36 cellular contexts compared by ENCODE assay signal in the genomic region with DNA sequence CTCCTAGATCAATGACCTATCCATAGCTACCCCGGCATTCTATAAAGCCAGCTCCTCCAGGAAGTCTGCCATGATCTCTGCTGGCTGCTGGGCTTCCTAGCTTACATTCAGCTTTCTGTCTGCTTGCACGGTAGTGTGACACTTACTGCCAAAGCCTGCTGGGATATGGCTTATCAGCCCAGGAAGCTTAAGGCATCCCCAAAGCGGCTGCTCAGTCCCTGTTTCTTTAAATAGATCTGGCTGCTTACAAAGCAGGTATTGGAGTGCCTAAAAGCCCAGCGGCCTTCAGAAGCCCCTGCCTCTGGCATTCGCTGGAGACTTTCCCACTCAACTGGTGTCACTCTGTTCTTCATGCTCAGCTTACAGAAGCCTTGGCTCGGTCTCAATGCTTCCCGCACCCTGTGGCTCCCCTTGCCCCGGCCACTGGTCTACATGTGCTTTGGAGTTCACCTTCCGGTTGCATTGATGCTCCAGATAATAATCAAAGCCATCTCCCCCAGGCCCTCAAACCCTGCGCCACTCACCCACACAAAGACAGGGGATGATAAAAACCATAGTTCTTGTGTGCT. TPM values are rescaled to one million over a fixed set of nuclear protein-coding genes. Genes with fewer than 3 reads are reported as not detected.
DNase-seq lines count a peak whose midpoint lies in the region; ATAC-seq, FAIRE-seq and TF ChIP-seq lines count a peak whose summit lies in the region.
"Had no signal": no experiment of that assay in that cellular context is flagged by ENCODE, and none has a peak within 500 bp of the region (broad histone marks: within the 10 kb centered on the region; RNA-seq: fewer than 3 reads in every experiment).

No MANE protein-coding gene starts in this region.

- H3K27ac ChIP-seq in A549 (no peak overlapping the region), IMR-90 (ENCODE audit: insufficient read depth, low read length) (no peak overlapping the region), mesendoderm (ENCODE audit: low read depth, low read length) (no peak overlapping the region)
- H3K27ac ChIP-seq: BLaER1 treated with 17β-estradiol and CSF1 and Interleukin-3, amounts not matched to agents 10 nM and 100 nM; breast epithelium; colonic mucosa; PC-9; tibial nerve had no signal

- TF ChIP-seq POLR2A in A549 (IDR thresholded peaks at IDR 0.05; ENCODE audit: low read length) (no peak), IMR-90 (IDR thresholded peaks at IDR 0.05; ENCODE audit: low read depth, low read length) (no peak)

- no peak overlapping the region for H3K18ac ChIP-seq in IMR-90 (ENCODE audit: low read depth, low read length)
- no peak overlapping the region for H3K18ac ChIP-seq in mesendoderm (ENCODE audit: low read length)

- no peak for FAIRE-seq in A549 (lab: Jason Lieb, UNC)

- H2BK5ac ChIP-seq in IMR-90 (ENCODE audit: low read depth, low read length, poor library complexity, severe bottlenecking) (no peak overlapping the region), mesendoderm (ENCODE audit: low read length) (no peak overlapping the region)

- H3K36me3 Mint-ChIP-seq in osteocyte (ENCODE audit: unreplicated experiment) (no peaks in the 10 kb centered on the region), T-helper 17 cell (ENCODE audit: low read depth) (no peaks in the 10 kb centered on the region)
- H3K36me3 Mint-ChIP-seq: activated CD4-positive, alpha-beta memory T cell treated with anti-CD3 and anti-CD28 coated beads for 36 hours; naive B cell had no signal

- H3K27me3 Mint-ChIP-seq in osteocyte (ENCODE audit: unreplicated experiment) (peaks cover 21% of the 10 kb centered on the region), T-helper 17 cell (no peaks in the 10 kb centered on the region)
- H3K27me3 Mint-ChIP-seq: naive B cell had no signal

- no peak overlapping the region for H3K23ac ChIP-seq in IMR-90 (ENCODE audit: low read depth, low read length)
- no peak overlapping the region for H3K23ac ChIP-seq in mesendoderm (ENCODE audit: low read length)

- no peak overlapping the region for H2AK9ac ChIP-seq in IMR-90 (replicated peaks; ENCODE audit: low read depth, low read length, poor library complexity)

- no peak overlapping the region for H3K4me3 Mint-ChIP-seq in osteocyte (ENCODE audit: unreplicated experiment)
- H3K4me3 Mint-ChIP-seq in T-helper 17 cell = no peak overlapping the region
- H3K4me3 Mint-ChIP-seq: activated CD4-positive, alpha-beta memory T cell treated with anti-CD3 and anti-CD28 coated beads for 36 hours had no signal

- H3K9me3 ChIP-seq in A549 (no peaks in the 10 kb centered on the region), IMR-90 (ENCODE audit: control insufficient read depth, insufficient read depth, low read length) (no peaks in the 10 kb centered on the region), T-helper 17 cell (ENCODE audit: control insufficient read depth, low read length, poor library complexity, severe bottlenecking) (no peaks in the 10 kb centered on the region)
- H3K9me3 ChIP-seq: BLaER1 treated with 17β-estradiol and CSF1 and Interleukin-3, amounts not matched to agents 10 nM and 100 nM; breast epithelium; Caco-2; colonic mucosa; tibial nerve had no signal

- no peak overlapping the region for H3K14ac ChIP-seq in IMR-90 (replicated peaks; ENCODE audit: low read depth, low read length)

- H3K36me3 ChIP-seq in IMR-90 (ENCODE audit: control insufficient read depth, insufficient read depth, low read length) (no peaks in the 10 kb centered on the region), mesendoderm (ENCODE audit: control insufficient read depth, insufficient read depth, low read length) (no peaks in the 10 kb centered on the region)
- H3K36me3 ChIP-seq: BLaER1 treated with 17β-estradiol and CSF1 and Interleukin-3, amounts not matched to agents 10 nM and 100 nM; breast epithelium; colonic mucosa; tibial nerve had no signal

- no peak overlapping the region for H2BK15ac ChIP-seq in IMR-90 (ENCODE audit: low read depth, low read length)
- no peak overlapping the region for H2BK15ac ChIP-seq in mesendoderm (replicated peaks; ENCODE audit: low read depth)

- peak overlapping the region; percentile 46 for H2AFZ ChIP-seq in IMR-90 (replicated peaks; ENCODE audit: low read length, poor library complexity)
- H2AFZ ChIP-seq: PC-9 had no signal

- TF ChIP-seq RAD21 in A549 (conservative IDR thresholded peaks at IDR 0.05 in 1 of 2, IDR thresholded peaks at IDR 0.05 in 1 of 2) = no peak
- TF ChIP-seq RAD21 in IMR-90 (IDR thresholded peaks at IDR 0.05; ENCODE audit: low read length) = no peak

- POLR2A ChIA-PET in A549 (lab: Yijun Ruan, JAX) (no interaction called here), IMR-90 (lab: Charles Lee; ENCODE audit: unreplicated experiment) (interaction anchor here (0.5 kb wide), 1 partner anchor 29 kb away, joined by 4 read pairs; no protein-coding TSS in a partner anchor)

- H3K79me2 ChIP-seq in mesendoderm (ENCODE audit: control insufficient read depth, insufficient read depth, low read length) = no peaks in the 10 kb centered on the region

- H3K27me3 ChIP-seq in IMR-90 (ENCODE audit: control insufficient read depth, insufficient read depth, low read length) (peaks cover 35% of the 10 kb centered on the region), mesendoderm (ENCODE audit: insufficient read depth, low read length, poor library complexity) (no peaks in the 10 kb centered on the region)
- H3K27me3 ChIP-seq: BLaER1 treated with 17β-estradiol and CSF1 and Interleukin-3, amounts not matched to agents 10 nM and 100 nM; breast epithelium; colonic mucosa; tibial nerve had no signal

- H4K8ac ChIP-seq in IMR-90 (ENCODE audit: low read depth in 2 of 2, low read length in 2 of 2) (no peak overlapping the region), mesendoderm (ENCODE audit: low read depth, low read length) (no peak overlapping the region)

- intact Hi-C loops in IMR-90 (cut with micrococcal nuclease) (no loop called here), Right ventricle myocardium superior (cut with DNase I) (no loop called here)

- no peaks in the 10 kb centered on the region for H4K20me1 ChIP-seq in IMR-90 (ENCODE audit: insufficient read depth, low read length)
- H4K20me1 ChIP-seq: BLaER1 treated with 17β-estradiol and CSF1 and Interleukin-3, amounts not matched to agents 10 nM and 100 nM had no signal

- TF ChIP-seq EP300 in A549 (IDR thresholded peaks at IDR 0.05) = no peak

- H2BK120ac ChIP-seq in IMR-90 (ENCODE audit: low read depth, low read length) (no peak overlapping the region), mesendoderm (ENCODE audit: low read depth, low read length) (no peak overlapping the region)

- no peaks in the 10 kb centered on the region for H3K9me1 ChIP-seq in IMR-90 (ENCODE audit: insufficient read depth, low read length)

- CTCF ChIA-PET in A549 (lab: Yijun Ruan, JAX) = no interaction called here
- CTCF ChIA-PET in IMR-90 (lab: Yijun Ruan, JAX) = no interaction called here

- no peak overlapping the region for H2BK20ac ChIP-seq in IMR-90 (ENCODE audit: low read depth, low read length)

- peaks cover under 1% of the 10 kb centered on the region for H3K4me1 Mint-ChIP-seq in osteocyte (ENCODE audit: unreplicated experiment)
- H3K4me1 Mint-ChIP-seq in T-helper 17 cell = peaks cover 6% of the 10 kb centered on the region

- ATAC-seq in A549 = no peak
- no peak for ATAC-seq in IMR-90 (ENCODE audit: low read depth)
- ATAC-seq in Right ventricle myocardium superior (ENCODE audit: poor library complexity) = peak; percentile 91
- no peak for ATAC-seq in GM21381 (IDR thresholded peaks at IDR 0.05; ENCODE audit: unreplicated experiment)
- ATAC-seq in T-helper 17 cell = no peak
- ATAC-seq: esophagus mucosa had no signal

- H3K27ac Mint-ChIP-seq in osteocyte (ENCODE audit: unreplicated experiment) (no peak overlapping the region), T-helper 17 cell (no peak overlapping the region)
- H3K27ac Mint-ChIP-seq: activated CD4-positive, alpha-beta memory T cell treated with anti-CD3 and anti-CD28 coated beads for 36 hours had no signal

- H4K5ac ChIP-seq in IMR-90 (ENCODE audit: low read depth, low read length) (no peak overlapping the region), mesendoderm (ENCODE audit: low read length) (no peak overlapping the region)

- in situ Hi-C loops in IMR-90 (cut with MboI; ENCODE audit: low sequenced_read_pairs) = no loop called here

- no peak overlapping the region for H3K4ac ChIP-seq in IMR-90 (ENCODE audit: low read depth, low read length)
- no peak overlapping the region for H3K4ac ChIP-seq in mesendoderm (ENCODE audit: low read depth, low read length)

- no peak overlapping the region for H4K91ac ChIP-seq in IMR-90 (ENCODE audit: insufficient read depth, low read depth, low read length)

- H3K9me3 Mint-ChIP-seq in osteocyte (ENCODE audit: unreplicated experiment) = no peaks in the 10 kb centered on the region
- H3K9me3 Mint-ChIP-seq: activated CD4-positive, alpha-beta memory T cell treated with anti-CD3 and anti-CD28 coated beads for 36 hours; naive B cell had no signal

- dilution Hi-C loops in IMR-90 (cut with HindIII; ENCODE audit: low sequenced_read_pairs, unreplicated experiment) = no loop called here

- no peak overlapping the region for H3K9ac ChIP-seq in IMR-90 (ENCODE audit: low read depth, low read length)
- H3K9ac ChIP-seq in mesendoderm (ENCODE audit: low read length) = no peak overlapping the region
- H3K9ac ChIP-seq: BLaER1 treated with 17β-estradiol and CSF1 and Interleukin-3, amounts not matched to agents 10 nM and 100 nM had no signal

- no peaks in the 10 kb centered on the region for H3K79me1 ChIP-seq in IMR-90 (ENCODE audit: low read depth in 1 of 2, low read length in 2 of 2)
- no peaks in the 10 kb centered on the region for H3K79me1 ChIP-seq in mesendoderm (ENCODE audit: low read length)

- H3K4me2 ChIP-seq in A549 = no peak overlapping the region
- no peak overlapping the region for H3K4me2 ChIP-seq in IMR-90 (ENCODE audit: low read depth, low read length)
- no peak overlapping the region for H3K4me2 ChIP-seq in mesendoderm (ENCODE audit: low read length)
- H3K4me2 ChIP-seq: PC-9, smooth muscle cell had no signal

- no peak overlapping the region for H3K4me3 ChIP-seq in A549
- H3K4me3 ChIP-seq in IMR-90 (ENCODE audit: insufficient read depth, low read depth, low read length) = no peak overlapping the region
- no peak overlapping the region for H3K4me3 ChIP-seq in mesendoderm (ENCODE audit: low read length)
- H3K4me3 ChIP-seq: BLaER1 treated with 17β-estradiol and CSF1 and Interleukin-3, amounts not matched to agents 10 nM and 100 nM; breast epithelium; colonic mucosa; PC-9; smooth muscle cell; tibial nerve had no signal

- H3K4me1 ChIP-seq in A549 (0 out of 3 replicates have a peak, but pooled peaks cover under 1% of the 10 kb centered on the region), IMR-90 (ENCODE audit: control insufficient read depth, insufficient read depth, low read length) (no peaks in the 10 kb centered on the region), mesendoderm (ENCODE audit: control insufficient read depth, low read depth, low read length) (no peaks in the 10 kb centered on the region)
- H3K4me1 ChIP-seq: breast epithelium, colonic mucosa had no signal

- no peak for TF ChIP-seq CTCF in A549 (IDR thresholded peaks at IDR 0.05)
- TF ChIP-seq CTCF in IMR-90 (conservative IDR thresholded peaks at IDR 0.05; ENCODE audit: low read depth, low read length) = no peak
- TF ChIP-seq CTCF in osteocyte (IDR thresholded peaks at IDR 0.05) = no peak

- H2AK5ac ChIP-seq in IMR-90 (ENCODE audit: low read depth, low read length) = no peak overlapping the region
- H2AK5ac ChIP-seq in mesendoderm (ENCODE audit: low read length) = no peak overlapping the region

- DNase-seq in A549 (ENCODE audit: low read depth in 1 of 2, low spot score in 1 of 2) (no peak), IMR-90 (no peak), Right ventricle myocardium superior (peak; percentile 43), mesendoderm (peak; percentile 41), NCI-H748 (lab: John Stamatoyannopoulos, UW; ENCODE audit: unreplicated experiment) (no peak), osteocyte (ENCODE audit: extremely low spot score, unreplicated experiment) (no peak), T-helper 17 cell (no peak)
- DNase-seq: activated CD4-positive, alpha-beta memory T cell treated with anti-CD3 and anti-CD28 coated beads for 36 hours; activated CD4-positive, CD25-positive, alpha-beta regulatory T cell treated with anti-CD3 and anti-CD28 coated beads, Interleukin-2, amount 50 U/mL, for 72 hours; activated CD8-positive, alpha-beta memory T cell treated with anti-CD3 and anti-CD28 coated beads, Interleukin-2, amount 50 U/mL, for 48 hours; activated naive CD4-positive, alpha-beta T cell treated with anti-CD3 and anti-CD28 coated beads, Interleukin-2, amount 50 U/mL, for 16 hours; amygdala; Caco-2; colonic mucosa; DMS79; effector memory CD4-positive, alpha-beta T cell; foreskin fibroblast; GF-D8; H7; KG1; naive B cell; NCI-H1694; NCI-H510A; NK-92 treated with Interleukin-12 subunit alpha and Interleukin-12 subunit beta, amount 100 ng/mL, for 24 hours; nucleus accumbens; PC-9; SHP77; stimulated activated CD4-positive, alpha-beta T cell treated with anti-CD3 and anti-CD28 coated beads, Interleukin-1b, Interleukin-23, amount 100 ng/mL, for 48 hours; stimulated activated CD8-positive, alpha-beta memory T cell treated with anti-CD3 and anti-CD28 coated beads, Interleukin-4, amount 100 ng/mL, for 48 hours; SW 1271 had no signal

- no TSS peak for BruUV-seq in IMR-90 (replicated peaks; lab: Mats Ljungman, UMichigan)

- H3K56ac ChIP-seq in IMR-90 (ENCODE audit: extremely low read depth, insufficient read depth, low read length) (no peak overlapping the region), mesendoderm (ENCODE audit: low read length) (no peak overlapping the region)

- 72% methylated on average over 10 of the region's 10 CpGs for WGBS in A549 (ENCODE audit: missing lambda C conversion rate)
- 78% methylated on average over 2 of the region's 10 CpGs; no CpG with 5 or more reads in 1 of the 2 experiments for WGBS in IMR-90 (ENCODE audit: extremely low coverage in 2 of 2, insufficient read length in 1 of 2), 2 experiments
- WGBS in mesendoderm (ENCODE audit: extremely low coverage, insufficient coverage, low lambda C conversion rate) = no CpG with 5 or more reads among the region's 10 CpGs

RNA-seq across cellular contexts. Expression of a gene that starts 31.3 kb away (rescaled TPM):
- polyA plus RNA-seq in A549 (2011; rRNA removed) (22.9 and 34.0 TPM in 2 replicates), A549 (2017; fragmentation: RNase III; extraction: RNeasy Plus Mini Kit Qiagen cat#74134 plus additional on column Dnase treatment) (19.5 to 20.5 TPM (median 20.4 TPM) in 3 replicates), IMR-90 (2012; rRNA removed) (1.6 and 2.1 TPM in 2 replicates)
- 10.3 and 11.3 TPM in 2 replicates for polyA plus RNA-seq in A549 (2012; cell fraction: cytosol; rRNA removed)
- 4.5 and 4.9 TPM in 2 replicates for polyA plus RNA-seq in A549 (2012; cell fraction: nucleus; rRNA removed)
- polyA minus RNA-seq in A549 (2011; rRNA and poly(A)+ RNA removed) = 12.8 and 15.9 TPM in 2 replicates
- total RNA-seq in IMR-90 (2012; rRNA removed) (2.5 and 3.9 TPM in 2 replicates), Right ventricle myocardium superior (20.3 TPM), osteocyte (13.1 and 17.3 TPM in 2 replicates), T-helper 17 cell (10 to 100 TPM; 11.1 to 15.4 TPM)
- polyA plus RNA-seq in IMR-90 (2012; cell fraction: cytosol; rRNA removed) = 0.33 and 0.57 TPM in 2 replicates
- 0.13 and 1.5 TPM in 2 replicates for polyA plus RNA-seq in IMR-90 (2012; cell fraction: nucleus; rRNA removed; ENCODE audit: low replicate concordance)
- 48.0 TPM for polyA plus RNA-seq in mesendoderm (2013, experiment 1 of 2)
- 48.6 TPM for polyA plus RNA-seq in mesendoderm (2013, experiment 2 of 2)

RNA-seq across cellular contexts. Expression of a gene that starts 56.4 kb away (rescaled TPM):
- 0.01 TPM in 1 of 2 replicates, not detected in the other for polyA plus RNA-seq in A549 (2011; rRNA removed)
- polyA plus RNA-seq in A549 (2012; cell fraction: cytosol; rRNA removed) = 0.01 and 0.03 TPM in 2 replicates
- 0.12 and 0.17 TPM in 2 replicates for polyA plus RNA-seq in A549 (2012; cell fraction: nucleus; rRNA removed)
- 0.05 to 0.10 TPM (median 0.09 TPM) in 3 replicates for polyA plus RNA-seq in A549 (2017; fragmentation: RNase III; extraction: RNeasy Plus Mini Kit Qiagen cat#74134 plus additional on column Dnase treatment)
- polyA minus RNA-seq in A549 (2011; rRNA and poly(A)+ RNA removed) = not detected in 2 replicates
- not detected in 2 replicates for total RNA-seq in IMR-90 (2012; rRNA removed)
- not detected in 2 replicates for polyA plus RNA-seq in IMR-90 (2012; rRNA removed)
- polyA plus RNA-seq in IMR-90 (2012; cell fraction: cytosol; rRNA removed) = not detected in 2 replicates
- polyA plus RNA-seq in IMR-90 (2012; cell fraction: nucleus; rRNA removed; ENCODE audit: low replicate concordance) = 0.03 TPM in 1 of 2 replicates, not detected in the other
- not detected for total RNA-seq in Right ventricle myocardium superior
- 0.06 TPM for polyA plus RNA-seq in mesendoderm (2013, experiment 1 of 2)
- 0.07 TPM for polyA plus RNA-seq in mesendoderm (2013, experiment 2 of 2)
- not detected in 2 replicates for total RNA-seq in osteocyte
- total RNA-seq in T-helper 17 cell = not detected
- total RNA-seq: activated CD4-positive, alpha-beta memory T cell treated with anti-CD3 and anti-CD28 coated beads for 36 hours; esophagus mucosa; PC-9 had no signal

Comparison
In these comparisons a context has a peak if more than half of its experiments do, and no peak if none do; other contexts are left out.
1. DNase-seq: peak in Right ventricle myocardium superior (single experiment) and mesendoderm (single experiment); none in A549 (0 of 2), IMR-90 (single experiment), NCI-H748 (single experiment), osteocyte (single experiment) and T-helper 17 cell (0 of 3).